Comparison of ENCODE assay signal across 8 cellular contexts in genomic region chr14:81164167-81164774, GRCh38. TPM values are rescaled to one million over a fixed set of nuclear protein-coding genes. Genes with fewer than 3 reads are reported as not detected.
DNase-seq lines count a peak whose midpoint lies in the region; ATAC-seq, FAIRE-seq and TF ChIP-seq lines count a peak whose summit lies in the region.

No MANE protein-coding gene starts in this region.

- H3K4me1 ChIP-seq in mucosa of descending colon (ENCODE audit: low read depth), result no peaks in the 10 kb centered on the region
- H3K4me1 ChIP-seq in thyroid gland, result peaks cover 26 to 54% of the 10 kb centered on the region in 2 donors

- intact Hi-C loops in mucosa of descending colon (cut with DNase I, micrococcal nuclease), result loop anchor here (10.0 kb wide), 1 partner anchor 169 kb away; no protein-coding TSS in a partner anchor
- intact Hi-C loops in thyroid gland (cut with DNase I), result no loop called here

- peak; percentile 16 for TF ChIP-seq CTCF in mucosa of descending colon (IDR thresholded peaks at IDR 0.05)
- TF ChIP-seq CTCF in thyroid gland (IDR thresholded peaks at IDR 0.05), result peak; percentile 29 to 99 (median 91)

- H3K9me3 ChIP-seq in mucosa of descending colon (no peaks in the 10 kb centered on the region), thyroid gland (no peaks in the 10 kb centered on the region)

- no peaks in the 10 kb centered on the region for H3K36me3 ChIP-seq in mucosa of descending colon (ENCODE audit: low read depth)
- no peaks in the 10 kb centered on the region for H3K36me3 ChIP-seq in thyroid gland

- peak; percentile 86 for ATAC-seq in HG03135 (IDR thresholded peaks at IDR 0.05; ENCODE audit: unreplicated experiment)
- peak; percentile 94 for ATAC-seq in mucosa of descending colon

- peak; percentile 87 for FAIRE-seq in GM19239 (lab: Jason Lieb, UNC)

- peak in 1 of 2 donors; percentile 71 for TF ChIP-seq POLR2A in thyroid gland (IDR thresholded peaks at IDR 0.05)

- 0 to 17% methylated on average over 1 of the region's 1 CpG for WGBS in thyroid gland, 2 donors

- DNase-seq in COR-L47 (lab: John Stamatoyannopoulos, UW) (peak; percentile 77), GM19239 (ENCODE audit: insufficient read length, low spot score) (peak; percentile 27), NCI-H2107 (lab: John Stamatoyannopoulos, UW) (peak; percentile 49), UCSD-AML1 (lab: John Stamatoyannopoulos, UW; ENCODE audit: unreplicated experiment) (peak; percentile 58), ecto neural progenitor cell (ENCODE audit: low spot score) (peak; percentile 69), mucosa of descending colon (peak in 2 of 3 donors; percentile 24 to 46), thyroid gland (peak; percentile 90 to 94)

- H3K27ac ChIP-seq in thyroid gland, result peak overlapping the region; percentile 86 to 95 (median 92)

- H3K27me3 ChIP-seq in thyroid gland, result no peaks in the 10 kb centered on the region

- no peak overlapping the region for H3K4me3 ChIP-seq in mucosa of descending colon
- H3K4me3 ChIP-seq in thyroid gland (replicated peaks in 1 of 3), result no peak overlapping the region

RNA-seq across cellular contexts. Expression of gene GTF2A1, which starts 56.5 kb away (rescaled TPM):
- 10 to 100 TPM; 24.2 to 31.0 (median 29.5) TPM for total RNA-seq in mucosa of descending colon
- total RNA-seq in thyroid gland, result 10 to 100 TPM; 31.4 to 51.7 (median 39.7) TPM

Comparison
In these comparisons a context has a peak if more than half of its experiments do, and no peak if none do; other contexts are left out.
1. DNase-seq: peak in every context shown above with its lines; median percentile 92 in thyroid gland; 77 in COR-L47; 69 in ecto neural progenitor cell; 58 in UCSD-AML1; 49 in NCI-H2107; 35 in mucosa of descending colon; 27 in GM19239.